1 cellular context compared by ENCODE assay signal in genomic region chr1:11908139-11909021, GRCh38.
A peak's percentile ranks its signal among the peaks of the same experiment; 100 is the strongest.
TF ChIP-seq lines count a peak whose summit lies in the region.

No MANE protein-coding gene starts in this region.

TF ChIP-seq in HepG2, 621 proteins besides CTCF, POLR2A, EP300 and RAD21 (continued from another document and continues in another):
- peak; percentile 90 for TF ChIP-seq ARID3A (IDR thresholded peaks at IDR 0.05; ENCODE audit: low read depth, low read length)
- TF ChIP-seq ZBTB1 (CRISPR knock-in tag; IDR thresholded peaks at IDR 0.05; ENCODE audit: borderline replicate concordance): no peak
- TF ChIP-seq ZNF432 (CRISPR knock-in tag; IDR thresholded peaks at IDR 0.05; ENCODE audit: borderline replicate concordance): no peak
- no peak for TF ChIP-seq TRAFD1 (CRISPR knock-in tag; IDR thresholded peaks at IDR 0.05; ENCODE audit: borderline replicate concordance)
- TF ChIP-seq TBX3 (IDR thresholded peaks at IDR 0.05; ENCODE audit: borderline replicate concordance): no peak
- TF ChIP-seq GLI4 (CRISPR knock-in tag; IDR thresholded peaks at IDR 0.05; ENCODE audit: borderline replicate concordance): no peak
- peak; percentile 66; the same call in 1 of the 2 replicates for TF ChIP-seq NCOA5 (CRISPR knock-in tag; IDR thresholded peaks at IDR 0.05)
- TF ChIP-seq ZFAT (CRISPR knock-in tag; conservative IDR thresholded peaks at IDR 0.05): peak; percentile 76; the same call in 1 of the 2 replicates
- TF ChIP-seq FOXP4 (CRISPR knock-in tag; IDR thresholded peaks at IDR 0.05): peak; percentile 64
- TF ChIP-seq GATAD2A (CRISPR knock-in tag; IDR thresholded peaks at IDR 0.05): peak; percentile 76
- no peak for TF ChIP-seq TAF15 (IDR thresholded peaks at IDR 0.05; ENCODE audit: low read depth, low read length, poor library complexity, severe bottlenecking)
- peak; percentile 87 for TF ChIP-seq CREM (IDR thresholded peaks at IDR 0.05)
- no peak for TF ChIP-seq CREM (CRISPR knock-in tag; IDR thresholded peaks at IDR 0.05)
- peak; percentile 15; the same call in 1 of the 2 replicates for TF ChIP-seq ZNF724P (CRISPR knock-in tag; IDR thresholded peaks at IDR 0.05; ENCODE audit: borderline replicate concordance)
- TF ChIP-seq GMEB2 (CRISPR knock-in tag; IDR thresholded peaks at IDR 0.05; ENCODE audit: low read depth): no peak
- TF ChIP-seq FOXM1 (CRISPR knock-in tag; IDR thresholded peaks at IDR 0.05): peak; percentile 73; the same call in 1 of the 2 replicates
- TF ChIP-seq ZSCAN12 (CRISPR knock-in tag; IDR thresholded peaks at IDR 0.05): no peak; the same call in 1 of the 2 replicates
- TF ChIP-seq SP4 (CRISPR knock-in tag; IDR thresholded peaks at IDR 0.05): 0 out of 2 replicates have a peak, but pooled peaks have one; percentile 10
- TF ChIP-seq ARNT2 (CRISPR knock-in tag; IDR thresholded peaks at IDR 0.05; ENCODE audit: low read depth): 0 out of 2 replicates have a peak, but pooled peaks have one; percentile 29
- TF ChIP-seq, protein P1, sequence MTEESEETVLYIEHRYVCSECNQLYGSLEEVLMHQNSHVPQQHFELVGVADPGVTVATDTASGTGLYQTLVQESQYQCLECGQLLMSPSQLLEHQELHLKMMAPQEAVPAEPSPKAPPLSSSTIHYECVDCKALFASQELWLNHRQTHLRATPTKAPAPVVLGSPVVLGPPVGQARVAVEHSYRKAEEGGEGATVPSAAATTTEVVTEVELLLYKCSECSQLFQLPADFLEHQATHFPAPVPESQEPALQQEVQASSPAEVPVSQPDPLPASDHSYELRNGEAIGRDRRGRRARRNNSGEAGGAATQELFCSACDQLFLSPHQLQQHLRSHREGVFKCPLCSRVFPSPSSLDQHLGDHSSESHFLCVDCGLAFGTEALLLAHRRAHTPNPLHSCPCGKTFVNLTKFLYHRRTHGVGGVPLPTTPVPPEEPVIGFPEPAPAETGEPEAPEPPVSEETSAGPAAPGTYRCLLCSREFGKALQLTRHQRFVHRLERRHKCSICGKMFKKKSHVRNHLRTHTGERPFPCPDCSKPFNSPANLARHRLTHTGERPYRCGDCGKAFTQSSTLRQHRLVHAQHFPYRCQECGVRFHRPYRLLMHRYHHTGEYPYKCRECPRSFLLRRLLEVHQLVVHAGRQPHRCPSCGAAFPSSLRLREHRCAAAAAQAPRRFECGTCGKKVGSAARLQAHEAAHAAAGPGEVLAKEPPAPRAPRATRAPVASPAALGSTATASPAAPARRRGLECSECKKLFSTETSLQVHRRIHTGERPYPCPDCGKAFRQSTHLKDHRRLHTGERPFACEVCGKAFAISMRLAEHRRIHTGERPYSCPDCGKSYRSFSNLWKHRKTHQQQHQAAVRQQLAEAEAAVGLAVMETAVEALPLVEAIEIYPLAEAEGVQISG (CRISPR knock-in tag; IDR thresholded peaks at IDR 0.05): no peak
- TF ChIP-seq ZNF331 (CRISPR knock-in tag; IDR thresholded peaks at IDR 0.05): 0 out of 2 replicates have a peak, but pooled peaks have one; percentile 36
- no peak for TF ChIP-seq NFATC3 (CRISPR knock-in tag; IDR thresholded peaks at IDR 0.05)
- TF ChIP-seq, protein P2, sequence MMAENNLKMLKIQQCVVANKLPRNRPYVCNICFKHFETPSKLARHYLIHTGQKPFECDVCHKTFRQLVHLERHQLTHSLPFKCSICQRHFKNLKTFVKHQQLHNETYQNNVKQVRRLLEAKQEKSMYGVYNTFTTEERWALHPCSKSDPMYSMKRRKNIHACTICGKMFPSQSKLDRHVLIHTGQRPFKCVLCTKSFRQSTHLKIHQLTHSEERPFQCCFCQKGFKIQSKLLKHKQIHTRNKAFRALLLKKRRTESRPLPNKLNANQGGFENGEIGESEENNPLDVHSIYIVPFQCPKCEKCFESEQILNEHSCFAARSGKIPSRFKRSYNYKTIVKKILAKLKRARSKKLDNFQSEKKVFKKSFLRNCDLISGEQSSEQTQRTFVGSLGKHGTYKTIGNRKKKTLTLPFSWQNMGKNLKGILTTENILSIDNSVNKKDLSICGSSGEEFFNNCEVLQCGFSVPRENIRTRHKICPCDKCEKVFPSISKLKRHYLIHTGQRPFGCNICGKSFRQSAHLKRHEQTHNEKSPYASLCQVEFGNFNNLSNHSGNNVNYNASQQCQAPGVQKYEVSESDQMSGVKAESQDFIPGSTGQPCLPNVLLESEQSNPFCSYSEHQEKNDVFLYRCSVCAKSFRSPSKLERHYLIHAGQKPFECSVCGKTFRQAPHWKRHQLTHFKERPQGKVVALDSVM (CRISPR knock-in tag; IDR thresholded peaks at IDR 0.05): peak; percentile 26
- no peak for TF ChIP-seq IKZF4 (CRISPR knock-in tag; IDR thresholded peaks at IDR 0.05; ENCODE audit: borderline replicate concordance, low read depth, not compliant biosample characterization)
- peak; percentile 90; the same call in 1 of the 2 replicates for TF ChIP-seq NCOA1 (CRISPR knock-in tag; IDR thresholded peaks at IDR 0.05)
- peak; percentile 51; the same call in 1 of the 2 replicates for TF ChIP-seq RFX3 (CRISPR knock-in tag; IDR thresholded peaks at IDR 0.05)
- TF ChIP-seq PRDM4 (CRISPR knock-in tag; IDR thresholded peaks at IDR 0.05; ENCODE audit: borderline replicate concordance): no peak
- TF ChIP-seq, protein P3, sequence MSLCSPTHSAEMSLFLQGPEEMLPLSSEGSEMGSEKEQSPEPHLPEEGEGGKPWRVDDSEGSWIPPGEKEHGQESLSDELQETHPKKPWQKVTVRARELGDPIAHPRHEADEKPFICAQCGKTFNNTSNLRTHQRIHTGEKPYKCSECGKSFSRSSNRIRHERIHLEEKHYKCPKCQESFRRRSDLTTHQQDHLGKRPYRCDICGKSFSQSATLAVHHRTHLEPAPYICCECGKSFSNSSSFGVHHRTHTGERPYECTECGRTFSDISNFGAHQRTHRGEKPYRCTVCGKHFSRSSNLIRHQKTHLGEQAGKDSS (CRISPR knock-in tag; IDR thresholded peaks at IDR 0.05; ENCODE audit: borderline replicate concordance, low read depth): peak; percentile 1; the same call in 1 of the 2 replicates
- TF ChIP-seq NR1H2 (CRISPR knock-in tag; IDR thresholded peaks at IDR 0.05; ENCODE audit: borderline replicate concordance, low read depth): no peak
- TF ChIP-seq SOX5 (CRISPR knock-in tag; IDR thresholded peaks at IDR 0.05; ENCODE audit: borderline replicate concordance): peak; percentile 70
- peak; percentile 36; the same call in 1 of the 2 replicates for TF ChIP-seq ZMYM4 (CRISPR knock-in tag; IDR thresholded peaks at IDR 0.05)
- TF ChIP-seq ZNF709 (CRISPR knock-in tag; IDR thresholded peaks at IDR 0.05): peak; percentile 48; the same call in 1 of the 2 replicates
- no peak for TF ChIP-seq ZNF790 (CRISPR knock-in tag; IDR thresholded peaks at IDR 0.05; ENCODE audit: borderline replicate concordance)
- peak; percentile 54 for TF ChIP-seq ARID4A (CRISPR knock-in tag; IDR thresholded peaks at IDR 0.05; ENCODE audit: borderline replicate concordance)
- no peak for TF ChIP-seq ZNF260 (CRISPR knock-in tag; IDR thresholded peaks at IDR 0.05; ENCODE audit: borderline replicate concordance, low read depth)
- TF ChIP-seq ZNF619 (CRISPR knock-in tag; IDR thresholded peaks at IDR 0.05): no peak
- TF ChIP-seq ZFP37 (CRISPR knock-in tag; IDR thresholded peaks at IDR 0.05; ENCODE audit: borderline replicate concordance): peak; percentile 70; the same call in 1 of the 2 replicates
